Comparison of ENCODE assay signal across 12 cellular contexts in genomic region chr1:25066253-25066652, GRCh38.
DNase-seq lines count a peak whose midpoint lies in the region; ATAC-seq and TF ChIP-seq lines count a peak whose summit lies in the region.
"Had no signal": no experiment of that assay in that cellular context is flagged by ENCODE, and none has a peak within 500 bp of the region (broad histone marks: within the 10 kb centered on the region; RNA-seq: fewer than 3 reads in every experiment).

No MANE protein-coding gene starts in this region.

- peak overlapping the region; percentile 81 for H3K27ac ChIP-seq in SK-N-MC
- no peak overlapping the region for H3K27ac ChIP-seq in gastrocnemius medialis

- H3K9ac ChIP-seq in SK-N-MC (ENCODE audit: insufficient read length), result no peak overlapping the region

- no peaks in the 10 kb centered on the region for H3K27me3 ChIP-seq in gastrocnemius medialis

- peak in 1 of 2 donors; percentile 52 for ATAC-seq in left cardiac atrium
- no peak for ATAC-seq in Right ventricle myocardium inferior
- no peak for ATAC-seq in GM19023 (IDR thresholded peaks at IDR 0.05; ENCODE audit: unreplicated experiment)
- ATAC-seq in gastrocnemius medialis, result no peak

- H3K27me3 Mint-ChIP-seq in immature natural killer cell (ENCODE audit: low read depth in 3 of 3), result peaks cover 29 to 34% (median 32%) of the 10 kb centered on the region in 3 donors
- peaks cover 6% of the 10 kb centered on the region for H3K27me3 Mint-ChIP-seq in type B pancreatic cell

- H3K27ac Mint-ChIP-seq in immature natural killer cell (peak overlapping the region; percentile 95 to 100 (median 98)), type B pancreatic cell (peak overlapping the region; percentile 49)
- H3K27ac Mint-ChIP-seq: activated naive CD4-positive, alpha-beta T cell treated with anti-CD3 and anti-CD28 coated beads for 36 hours had no signal

- peak; percentile 15 for DNase-seq in left cardiac atrium
- DNase-seq in Right ventricle myocardium inferior (ENCODE audit: missing footprints), result no peak
- no peak for DNase-seq in SK-N-MC (ENCODE audit: low read depth, low spot score)
- no peak for DNase-seq in immature natural killer cell
- no peak for DNase-seq in type B pancreatic cell (ENCODE audit: extremely low spot score, unreplicated experiment)
- no peak for DNase-seq in gastrocnemius medialis
- no peak for DNase-seq in NCI-H1105 treated with DMSO at 0.1 percent for 48 hours (lab: John Stamatoyannopoulos, UW)
- DNase-seq: activated CD4-positive, alpha-beta T cell treated with anti-CD3 and anti-CD28 coated beads for 1 hour; activated naive CD4-positive, alpha-beta T cell treated with anti-CD3 and anti-CD28 coated beads for 36 hours; SIG-M5; stimulated activated CD4-positive, alpha-beta T cell treated with anti-CD3 and anti-CD28 coated beads, Interleukin-4, amount 100 ng/mL, for 24 hours had no signal

- H3K36me3 ChIP-seq in SK-N-MC (ENCODE audit: insufficient read depth, low read length) (no peaks in the 10 kb centered on the region), gastrocnemius medialis (no peaks in the 10 kb centered on the region)

- TF ChIP-seq CTCF in type B pancreatic cell (conservative IDR thresholded peaks at IDR 0.05) (no peak), gastrocnemius medialis (IDR thresholded peaks at IDR 0.05 in 4 of 5, conservative IDR thresholded peaks at IDR 0.05 in 1 of 5) (no peak)

- TF ChIP-seq POLR2A in gastrocnemius medialis (IDR thresholded peaks at IDR 0.05), result no peak

- in situ Hi-C loops in gastrocnemius medialis (cut with MboI; ENCODE audit: low sequenced_read_pairs in 4 of 4), result no loop called here

- H3K9me3 Mint-ChIP-seq in immature natural killer cell (no peaks in the 10 kb centered on the region), type B pancreatic cell (no peaks in the 10 kb centered on the region)
- H3K9me3 Mint-ChIP-seq: activated naive CD4-positive, alpha-beta T cell treated with anti-CD3 and anti-CD28 coated beads for 36 hours had no signal

- H3K4me1 Mint-ChIP-seq in immature natural killer cell (peaks cover 65 to 76% of the 10 kb centered on the region in 2 donors), type B pancreatic cell (ENCODE audit: unreplicated experiment) (peaks cover 13% of the 10 kb centered on the region)

- no peak overlapping the region for H3K4me3 ChIP-seq in SK-N-MC
- H3K4me3 ChIP-seq in gastrocnemius medialis, result no peak overlapping the region

- H3K9me3 ChIP-seq in SK-N-MC (ENCODE audit: low read depth, low read length), result no peaks in the 10 kb centered on the region
- H3K9me3 ChIP-seq in gastrocnemius medialis, result no peaks in the 10 kb centered on the region

- peak overlapping the region; percentile 77 to 95 (median 89) for H3K4me3 Mint-ChIP-seq in immature natural killer cell
- H3K4me3 Mint-ChIP-seq in type B pancreatic cell, result no peak overlapping the region
- H3K4me3 Mint-ChIP-seq: activated naive CD4-positive, alpha-beta T cell treated with anti-CD3 and anti-CD28 coated beads for 36 hours had no signal

- H3K4me1 ChIP-seq in gastrocnemius medialis, result no peaks in the 10 kb centered on the region

- intact Hi-C loops in left cardiac atrium (cut with DNase I), result no loop called here
- intact Hi-C loops in Right ventricle myocardium inferior (cut with DNase I), result no loop called here
- intact Hi-C loops in gastrocnemius medialis (cut with DNase I; ENCODE audit: low total_unique reads), result no loop called here

- H3K36me3 Mint-ChIP-seq in immature natural killer cell, result peaks cover 0 to 4% (median 0%) of the 10 kb centered on the region in 3 donors
- H3K36me3 Mint-ChIP-seq in type B pancreatic cell, result no peaks in the 10 kb centered on the region
